ENCODE assay signal across 21 cellular contexts in genomic region chr3:141547791-141548190, GRCh38.
"Had no signal": no experiment of that assay in that cellular context is flagged by ENCODE, and none has a peak within 500 bp of the region (broad histone marks: within the 10 kb centered on the region; RNA-seq: fewer than 3 reads in every experiment).

No MANE protein-coding gene starts in this region.

- ATAC-seq: body of pancreas; heart left ventricle; left cardiac atrium; sciatic nerve; SK-N-SH treated with all-trans-retinoic acid at 6 μM for 48 hours; stimulated activated effector memory CD8-positive, alpha-beta T cell treated with anti-CD3 and anti-CD28 coated beads, Interleukin-12 subunit alpha, Interleukin-12 subunit beta, amount 100 ng/mL, for 72 hours had no signal

- DNase-seq: activated CD4-positive, alpha-beta T cell treated with anti-CD3 and anti-CD28 coated beads for 1 hour; body of pancreas; effector CD4-positive, alpha-beta T cell; heart left ventricle; islet precursor cell; left cardiac atrium; mesenchymal stem cell; small intestine; stimulated activated CD4-positive, alpha-beta T cell treated with anti-CD3 and anti-CD28 coated beads, Interleukin-2, amount 100 ng/mL, for 24 hours; upper lobe of left lung; WERI-Rb-1 had no signal

- H3K27me3 Mint-ChIP-seq: dendritic cell treated with granulocyte-macrophage colony-stimulating factor and Interleukin-4, amounts not matched to agents 40 ng/mL and 50 ng/mL, for 4 days had no signal

- H3K4me3 ChIP-seq: body of pancreas, heart left ventricle, neural progenitor cell, thoracic aorta, upper lobe of left lung had no signal

- H2AFZ ChIP-seq: neural progenitor cell had no signal

- H3K9ac ChIP-seq: neural progenitor cell had no signal

- H3K27ac ChIP-seq: body of pancreas, heart left ventricle, neural progenitor cell, thoracic aorta, upper lobe of left lung, WERI-Rb-1 had no signal

- H3K4me1 ChIP-seq: body of pancreas, neural progenitor cell had no signal

- FAIRE-seq: endometrium, small intestine, TTC549 had no signal

- H3K27ac Mint-ChIP-seq: activated T-helper 1 cell treated with anti-CD3 and anti-CD28 coated beads, Interleukin-12 subunit alpha, Interleukin-12 subunit beta, Interleukin-2, Interleukin-4 antibody, amounts not matched to agents 30 ng/mL and 10 ng/mL and 1 ng/mL, durations not matched to agents 14 hours and 24 hours and 36 hours; dendritic cell treated with granulocyte-macrophage colony-stimulating factor and Interleukin-4, amounts not matched to agents 40 ng/mL and 50 ng/mL, for 4 days; neural progenitor cell; stimulated activated effector memory CD8-positive, alpha-beta T cell treated with anti-CD3 and anti-CD28 coated beads, Interleukin-12 subunit alpha, Interleukin-12 subunit beta, amount 100 ng/mL, for 72 hours; T-helper 2 cell treated with Interferon-gamma antibody and Interleukin-4, amounts not matched to agents 5 μg/mL and 100 μg/mL, for 36 hours had no signal

- H3K9me3 ChIP-seq: body of pancreas had no signal

- H3K4me3 Mint-ChIP-seq: activated T-helper 1 cell treated with anti-CD3 and anti-CD28 coated beads, Interleukin-12 subunit alpha, Interleukin-12 subunit beta, Interleukin-2, Interleukin-4 antibody, amounts not matched to agents 30 ng/mL and 10 ng/mL and 1 ng/mL, durations not matched to agents 14 hours and 24 hours and 36 hours; dendritic cell treated with granulocyte-macrophage colony-stimulating factor and Interleukin-4, amounts not matched to agents 40 ng/mL and 50 ng/mL, for 4 days; neural progenitor cell; stimulated activated effector memory CD8-positive, alpha-beta T cell treated with anti-CD3 and anti-CD28 coated beads, Interleukin-12 subunit alpha, Interleukin-12 subunit beta, amount 100 ng/mL, for 72 hours; T-helper 2 cell treated with Interferon-gamma antibody and Interleukin-4, amounts not matched to agents 5 μg/mL and 100 μg/mL, for 36 hours had no signal

- H3K4me2 ChIP-seq: neural progenitor cell had no signal

- H3K36me3 ChIP-seq: thoracic aorta had no signal

- H3K27me3 ChIP-seq: body of pancreas, heart left ventricle, neural progenitor cell, upper lobe of left lung had no signal
